8 cellular contexts compared by ENCODE assay signal in the genomic region with DNA sequence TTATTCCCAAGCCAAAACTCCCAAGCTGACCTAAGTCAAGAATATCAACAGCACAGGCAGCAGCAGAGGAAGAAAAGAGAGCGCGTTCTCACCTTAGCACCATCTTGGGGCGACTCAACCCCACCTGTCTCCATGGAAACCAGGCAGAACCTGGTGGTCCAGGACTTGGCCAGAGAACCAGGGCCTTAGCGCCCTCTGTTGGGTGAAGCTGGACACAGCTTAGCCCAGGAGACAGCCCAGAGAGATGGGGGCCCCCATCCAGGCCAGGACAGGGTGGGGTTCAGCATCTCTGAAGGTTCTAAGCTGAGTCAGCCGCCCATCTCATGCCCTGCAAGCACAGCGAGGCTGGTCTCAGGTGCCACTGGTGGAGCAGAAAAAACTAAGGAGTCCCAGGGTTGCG.
DNase-seq lines count a peak whose midpoint lies in the region; ATAC-seq and TF ChIP-seq lines count a peak whose summit lies in the region.

No MANE protein-coding gene starts in this region.

- in situ Hi-C loops in transverse colon (cut with MboI; ENCODE audit: low pct_ligation_motif_present in 1 of 4, low pct_unique_long_range_greater_than_20kb in 1 of 4, low sequenced_read_pairs in 3 of 4), result no loop called here

- H3K27me3 ChIP-seq in OCI-LY3 (ENCODE audit: low read depth, low read length) (peaks cover 53% of the 10 kb centered on the region), foreskin keratinocyte (no peaks in the 10 kb centered on the region), upper lobe of right lung (peaks cover 22% of the 10 kb centered on the region), transverse colon (peaks cover 5% of the 10 kb centered on the region)

- intact Hi-C loops in upper lobe of right lung (cut with DNase I), result no loop called here
- intact Hi-C loops in transverse colon (cut with DNase I; ENCODE audit: low total_unique reads), result no loop called here

- H2AFZ ChIP-seq in OCI-LY3 (ENCODE audit: low read depth, low read length), result no peak overlapping the region

- 43 to 46% methylated on average over 4 to 7 of the region's 7 CpGs for WGBS in transverse colon (ENCODE audit: low coverage in 1 of 2), 2 donors

- H3K36me3 ChIP-seq in OCI-LY3 (replicated peaks; ENCODE audit: low read depth, low read length) (no peaks in the 10 kb centered on the region), upper lobe of right lung (no peaks in the 10 kb centered on the region), transverse colon (no peaks in the 10 kb centered on the region)

- no peaks in the 10 kb centered on the region for H3K79me2 ChIP-seq in OCI-LY3 (ENCODE audit: low read length)

- peak; percentile 9 for DNase-seq in stimulated activated CD4-positive, alpha-beta T cell treated with anti-CD3 and anti-CD28 coated beads, Interleukin-1b, Interleukin-23, amount 100 ng/mL, for 48 hours
- no peak for DNase-seq in stimulated activated CD4-positive, alpha-beta T cell treated with anti-CD3 and anti-CD28 coated beads, Interleukin-12 subunit alpha, Interleukin-12 subunit beta, amount 100 ng/mL, for 4 hours
- DNase-seq in foreskin keratinocyte, result no peak
- no peak for DNase-seq in upper lobe of right lung
- DNase-seq in transverse colon, result no peak
- no peak for DNase-seq in HCEC 1CT
- no peak for DNase-seq in UCSD-AML1 (lab: John Stamatoyannopoulos, UW; ENCODE audit: unreplicated experiment)

- no peak for TF ChIP-seq EP300 in transverse colon (IDR thresholded peaks at IDR 0.05; ENCODE audit: low read depth)

- no peak overlapping the region for H3K9ac ChIP-seq in OCI-LY3 (ENCODE audit: low read length)

- TF ChIP-seq CTCF in OCI-LY3 (IDR thresholded peaks at IDR 0.05; ENCODE audit: low read depth, low read length) (peak; percentile 74), foreskin keratinocyte (conservative IDR thresholded peaks at IDR 0.05) (peak; percentile 34), upper lobe of right lung (IDR thresholded peaks at IDR 0.05) (peak; percentile 45), transverse colon (IDR thresholded peaks at IDR 0.05) (peak in 2 of 5 experiments; percentile 8 to 11)

- no peak overlapping the region for H3K4me2 ChIP-seq in OCI-LY3 (ENCODE audit: low read length)

- no peak for ATAC-seq in foreskin keratinocyte
- peak; percentile 43 for ATAC-seq in upper lobe of right lung

- no peaks in the 10 kb centered on the region for H4K20me1 ChIP-seq in OCI-LY3 (ENCODE audit: insufficient read depth, low read length)

- no peak for TF ChIP-seq POLR2A in transverse colon (IDR thresholded peaks at IDR 0.05)

- no peaks in the 10 kb centered on the region for H3K4me1 ChIP-seq in OCI-LY3 (ENCODE audit: low read length)
- no peaks in the 10 kb centered on the region for H3K4me1 ChIP-seq in foreskin keratinocyte
- H3K4me1 ChIP-seq in upper lobe of right lung, result no peaks in the 10 kb centered on the region
- H3K4me1 ChIP-seq in transverse colon, result no peaks in the 10 kb centered on the region

- H3K4me3 ChIP-seq in OCI-LY3 (ENCODE audit: low read length) (no peak overlapping the region), upper lobe of right lung (no peak overlapping the region), transverse colon (no peak overlapping the region)

- H3K27ac ChIP-seq in OCI-LY3 (ENCODE audit: low read length) (no peak overlapping the region), foreskin keratinocyte (no peak overlapping the region), upper lobe of right lung (no peak overlapping the region), transverse colon (no peak overlapping the region)

- H3K9me3 ChIP-seq in OCI-LY3 (ENCODE audit: insufficient read depth, low read length) (no peaks in the 10 kb centered on the region), upper lobe of right lung (no peaks in the 10 kb centered on the region), transverse colon (no peaks in the 10 kb centered on the region)
